ENCODE assay signal across 12 cellular contexts in genomic region chr5:136073714-136074113, GRCh38. TPM values are rescaled to one million over a fixed set of nuclear protein-coding genes. Genes with fewer than 3 reads are reported as not detected.
DNase-seq lines count a peak whose midpoint lies in the region; ATAC-seq lines count a peak whose summit lies in the region.
"Had no signal": no experiment of that assay in that cellular context is flagged by ENCODE, and none has a peak within 500 bp of the region (broad histone marks: within the 10 kb centered on the region; RNA-seq: fewer than 3 reads in every experiment).

No MANE protein-coding gene starts in this region.

- no peaks in the 10 kb centered on the region for H3K4me1 Mint-ChIP-seq in activated T-helper 1 cell treated with anti-CD3 and anti-CD28 coated beads, Interleukin-12 subunit alpha, Interleukin-12 subunit beta, Interleukin-2, Interleukin-4 antibody, amounts not matched to agents 30 ng/mL and 10 ng/mL and 1 ng/mL, durations not matched to agents 14 hours and 24 hours and 36 hours (ENCODE audit: low read depth)

- no peaks in the 10 kb centered on the region for H3K36me3 Mint-ChIP-seq in activated T-helper 1 cell treated with anti-CD3 and anti-CD28 coated beads, Interleukin-12 subunit alpha, Interleukin-12 subunit beta, Interleukin-2, Interleukin-4 antibody, amounts not matched to agents 30 ng/mL and 10 ng/mL and 1 ng/mL, durations not matched to agents 14 hours and 24 hours and 36 hours (ENCODE audit: low read depth)

- peaks cover 25% of the 10 kb centered on the region for H3K27me3 Mint-ChIP-seq in activated T-helper 1 cell treated with anti-CD3 and anti-CD28 coated beads, Interleukin-12 subunit alpha, Interleukin-12 subunit beta, Interleukin-2, Interleukin-4 antibody, amounts not matched to agents 30 ng/mL and 10 ng/mL and 1 ng/mL, durations not matched to agents 14 hours and 24 hours and 36 hours (ENCODE audit: insufficient read depth)

- no peaks in the 10 kb centered on the region for H3K9me3 Mint-ChIP-seq in activated T-helper 1 cell treated with anti-CD3 and anti-CD28 coated beads, Interleukin-12 subunit alpha, Interleukin-12 subunit beta, Interleukin-2, Interleukin-4 antibody, amounts not matched to agents 30 ng/mL and 10 ng/mL and 1 ng/mL, durations not matched to agents 14 hours and 24 hours and 36 hours

- H3K27ac Mint-ChIP-seq in activated T-helper 1 cell treated with anti-CD3 and anti-CD28 coated beads, Interleukin-12 subunit alpha, Interleukin-12 subunit beta, Interleukin-2, Interleukin-4 antibody, amounts not matched to agents 30 ng/mL and 10 ng/mL and 1 ng/mL, durations not matched to agents 14 hours and 24 hours and 36 hours = no peak overlapping the region

- no peak overlapping the region for H3K4me3 Mint-ChIP-seq in activated T-helper 1 cell treated with anti-CD3 and anti-CD28 coated beads, Interleukin-12 subunit alpha, Interleukin-12 subunit beta, Interleukin-2, Interleukin-4 antibody, amounts not matched to agents 30 ng/mL and 10 ng/mL and 1 ng/mL, durations not matched to agents 14 hours and 24 hours and 36 hours

- peak; percentile 48 for DNase-seq in germinal center (ENCODE audit: low spot score)
- DNase-seq in activated T-helper 1 cell treated with anti-CD3 and anti-CD28 coated beads, Interleukin-12 subunit alpha, Interleukin-12 subunit beta, Interleukin-2, Interleukin-4 antibody, amounts not matched to agents 30 ng/mL and 10 ng/mL and 1 ng/mL, durations not matched to agents 14 hours and 24 hours and 36 hours (ENCODE audit: low spot score) = no peak
- no peak for DNase-seq in NCI-H1417 treated with DMSO at 0.1 percent for 48 hours (lab: John Stamatoyannopoulos, UW)
- DNase-seq in SK-N-DZ (ENCODE audit: low spot score) = no peak
- no peak for DNase-seq in NCI-H345 (lab: John Stamatoyannopoulos, UW)
- DNase-seq: anterior cingulate cortex, Calu3, posterior cingulate gyrus, T-helper 2 cell had no signal

- intact Hi-C loops in activated T-helper 1 cell treated with anti-CD3 and anti-CD28 coated beads, Interleukin-12 subunit alpha, Interleukin-12 subunit beta, Interleukin-2, Interleukin-4 antibody, amounts not matched to agents 30 ng/mL and 10 ng/mL and 1 ng/mL, durations not matched to agents 14 hours and 24 hours and 36 hours (cut with micrococcal nuclease) = no loop called here

- ATAC-seq in GM18867 (IDR thresholded peaks at IDR 0.05; ENCODE audit: unreplicated experiment) = peak; percentile 83
- peak; percentile 87 for ATAC-seq in GM21447 (IDR thresholded peaks at IDR 0.05; ENCODE audit: unreplicated experiment)
- ATAC-seq in HG03066 (IDR thresholded peaks at IDR 0.05; ENCODE audit: low read depth, unreplicated experiment) = peak; percentile 88

RNA-seq across cellular contexts. Expression of gene TGFBI, which starts 44.9 kb away (rescaled TPM):
- not detected in 2 replicates for total RNA-seq in activated T-helper 1 cell treated with anti-CD3 and anti-CD28 coated beads, Interleukin-12 subunit alpha, Interleukin-12 subunit beta, Interleukin-2, Interleukin-4 antibody, amounts not matched to agents 30 ng/mL and 10 ng/mL and 1 ng/mL, durations not matched to agents 14 hours and 24 hours and 36 hours
- not detected in 2 replicates for polyA plus RNA-seq in SK-N-DZ (2014; cell fraction: cytosol; rRNA removed)
- polyA plus RNA-seq in SK-N-DZ (2014; cell fraction: nucleus; rRNA removed) = 0.59 TPM in 1 of 2 replicates, not detected in the other

RNA-seq across cellular contexts. Expression of gene SMAD5, which starts 58.9 kb away (rescaled TPM):
- total RNA-seq in activated T-helper 1 cell treated with anti-CD3 and anti-CD28 coated beads, Interleukin-12 subunit alpha, Interleukin-12 subunit beta, Interleukin-2, Interleukin-4 antibody, amounts not matched to agents 30 ng/mL and 10 ng/mL and 1 ng/mL, durations not matched to agents 14 hours and 24 hours and 36 hours = 17.9 TPM in 2 replicates
- polyA plus RNA-seq in SK-N-DZ (2014; cell fraction: cytosol; rRNA removed) = 36.5 and 37.1 TPM in 2 replicates
- polyA plus RNA-seq in SK-N-DZ (2014; cell fraction: nucleus; rRNA removed) = 13.5 and 14.9 TPM in 2 replicates
